Comparison of ENCODE assay signal across 13 cellular contexts in the genomic region with DNA sequence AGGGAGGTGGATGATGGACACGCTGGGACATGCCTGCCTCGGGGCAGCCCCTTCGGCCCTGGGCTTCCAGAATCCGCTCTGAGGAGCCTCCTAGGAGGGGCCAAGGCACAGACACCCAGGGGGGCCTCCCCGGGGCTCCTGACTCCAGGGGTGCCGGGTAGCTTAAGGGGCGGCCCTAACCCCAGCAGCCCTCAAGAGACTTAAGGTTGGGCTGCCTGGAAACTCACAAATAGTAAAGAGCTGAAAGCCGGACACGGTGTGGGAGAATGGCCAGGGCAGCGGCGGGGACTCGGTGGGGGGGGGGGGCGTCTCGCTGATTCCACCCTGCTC.
DNase-seq lines count a peak whose midpoint lies in the region; ATAC-seq and TF ChIP-seq lines count a peak whose summit lies in the region.
"Had no signal": no experiment of that assay in that cellular context is flagged by ENCODE, and none has a peak within 500 bp of the region (broad histone marks: within the 10 kb centered on the region; RNA-seq: fewer than 3 reads in every experiment).

No MANE protein-coding gene starts in this region.

- H3K36me3 ChIP-seq in GM06990 (ENCODE audit: control insufficient read depth, insufficient read depth, low read length) (peaks cover 40% of the 10 kb centered on the region), WERI-Rb-1 (peaks cover 66% of the 10 kb centered on the region)
- H3K36me3 ChIP-seq: tibial artery had no signal

- peak overlapping the region; percentile 91 for H3K27ac ChIP-seq in WERI-Rb-1
- H3K27ac ChIP-seq: tibial artery had no signal

- no peak for ATAC-seq in GM21423 (IDR thresholded peaks at IDR 0.05; ENCODE audit: unreplicated experiment)

- H3K27me3 ChIP-seq in GM06990 (replicated peaks; ENCODE audit: control insufficient read depth, insufficient read depth, low read length) = no peaks in the 10 kb centered on the region
- H3K27me3 ChIP-seq in WERI-Rb-1 (ENCODE audit: insufficient read depth, low read depth, severe bottlenecking) = no peaks in the 10 kb centered on the region
- H3K27me3 ChIP-seq: tibial artery had no signal

- TF ChIP-seq CTCF in GM06990 (IDR thresholded peaks at IDR 0.05; ENCODE audit: insufficient read depth, low read length, poor library complexity, severe bottlenecking) (no peak), WERI-Rb-1 (IDR thresholded peaks at IDR 0.05; ENCODE audit: low read depth, low read length) (no peak), foreskin fibroblast (IDR thresholded peaks at IDR 0.05; ENCODE audit: low read depth, low read length) (no peak)

- no peaks in the 10 kb centered on the region for H3K9me3 ChIP-seq in WERI-Rb-1 (ENCODE audit: severe bottlenecking)
- H3K9me3 ChIP-seq: tibial artery had no signal

- H3K4me3 ChIP-seq in GM06990 (replicated peaks; ENCODE audit: low read depth, low read length) (peak overlapping the region; percentile 53), WERI-Rb-1 (ENCODE audit: low read depth, low read length) (no peak overlapping the region), foreskin fibroblast (ENCODE audit: low read depth in 1 of 2, low read length in 2 of 2) (peak overlapping the region; percentile 20 to 28), skeletal muscle cell (ENCODE audit: low read depth, low read length) (peak overlapping the region; percentile 6)
- H3K4me3 ChIP-seq: tibial artery had no signal

- DNase-seq in GM06990 (ENCODE audit: extremely low read depth, insufficient read length) (no peak), WERI-Rb-1 (no peak), foreskin fibroblast (no peak), skeletal muscle cell (ENCODE audit: low read depth) (no peak), NCI-H774 (lab: John Stamatoyannopoulos, UW) (no peak), NCI-H2081 (lab: John Stamatoyannopoulos, UW) (no peak), HPDE6-E6E7 (ENCODE audit: extremely low spot score) (no peak)
- DNase-seq: activated CD8-positive, alpha-beta memory T cell treated with anti-CD3 and anti-CD28 coated beads, Interleukin-2, amount 10 ng/mL, durations not matched to agents 7 days and 5 days; activated naive CD8-positive, alpha-beta T cell treated with anti-CD3 and anti-CD28 coated beads, Interleukin-2, amount 50 U/mL, for 24 hours; GF-D8; NCI-H1417 treated with DMSO at 0.1 percent for 48 hours had no signal
